Comparison of ENCODE assay signal across 15 cellular contexts in the genomic region with DNA sequence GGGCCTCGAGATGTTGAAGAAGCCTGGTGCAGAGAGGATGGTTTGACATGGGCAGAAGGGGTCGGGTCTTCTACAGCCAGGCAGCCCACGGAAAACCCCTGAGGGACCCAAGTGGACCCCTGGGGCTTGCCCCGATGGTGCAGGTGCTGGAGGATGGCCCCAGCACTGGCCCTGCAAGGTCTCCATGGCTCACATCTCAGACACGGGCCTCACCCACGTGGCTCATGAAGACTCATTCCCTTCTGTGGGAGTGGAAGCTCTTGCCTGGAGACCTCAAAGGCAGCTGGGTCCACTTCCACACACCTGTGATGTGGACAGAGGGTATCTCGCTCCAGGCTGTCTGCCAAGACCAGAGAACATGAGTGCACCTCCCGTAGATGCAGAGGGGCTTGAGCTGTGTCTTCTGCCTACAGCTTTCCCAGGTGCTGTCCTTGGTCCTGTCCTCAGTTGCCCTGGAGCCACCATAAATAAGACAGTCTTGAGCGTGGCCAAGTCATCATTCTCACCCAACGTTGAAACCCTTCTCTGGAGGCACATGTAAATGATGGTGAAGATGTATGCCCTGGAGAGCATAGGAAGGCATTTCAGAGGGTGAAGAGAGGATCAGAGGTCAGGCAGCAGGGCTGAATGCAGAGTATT.
DNase-seq lines count a peak whose midpoint lies in the region; ATAC-seq, FAIRE-seq and TF ChIP-seq lines count a peak whose summit lies in the region.
"Had no signal": no experiment of that assay in that cellular context is flagged by ENCODE, and none has a peak within 500 bp of the region (broad histone marks: within the 10 kb centered on the region; RNA-seq: fewer than 3 reads in every experiment).

No MANE protein-coding gene starts in this region.

- TF ChIP-seq POLR2A in GM12878 (IDR thresholded peaks at IDR 0.05; ENCODE audit: low read depth, low read length) = no peak

- H4K20me1 ChIP-seq in GM23338 (replicated peaks; ENCODE audit: insufficient read depth) (no peaks in the 10 kb centered on the region), GM12878 (ENCODE audit: control insufficient read depth, insufficient read depth) (no peaks in the 10 kb centered on the region), smooth muscle cell (ENCODE audit: low read depth) (no peaks in the 10 kb centered on the region)

- no peaks in the 10 kb centered on the region for H3K4me1 ChIP-seq in GM23338 (ENCODE audit: insufficient read depth)
- no peaks in the 10 kb centered on the region for H3K4me1 ChIP-seq in GM12878 (ENCODE audit: control insufficient read depth, insufficient read depth, low read length)
- no peaks in the 10 kb centered on the region for H3K4me1 ChIP-seq in smooth muscle cell (ENCODE audit: low read depth)

- no peak overlapping the region for H3K9ac ChIP-seq in GM12878 (ENCODE audit: control insufficient read depth, insufficient read depth, low read length)
- H3K9ac ChIP-seq in smooth muscle cell (ENCODE audit: low read depth) = no peak overlapping the region

- no peaks in the 10 kb centered on the region for H3K36me3 Mint-ChIP-seq in GM23338 (ENCODE audit: low read depth)
- no peaks in the 10 kb centered on the region for H3K36me3 Mint-ChIP-seq in activated T-cell treated with anti-CD3 and anti-CD28 coated beads, Interleukin-2, amount 50 U/mL, for 24 hours (ENCODE audit: low read depth)
- H3K36me3 Mint-ChIP-seq in stimulated activated memory B cell treated with anti-CD40 and anti-IgM and Interleukin-4, amounts not matched to agents 10 μg/mL and 1 μg/mL and 100 μg/mL, for 72 hours = no peaks in the 10 kb centered on the region

- TF ChIP-seq CTCF in GM23338 (conservative IDR thresholded peaks at IDR 0.05; ENCODE audit: low read depth in 2 of 2) (no peak), GM12878 (IDR thresholded peaks at IDR 0.05 in 2 of 3, conservative IDR thresholded peaks at IDR 0.05 in 1 of 3; ENCODE audit: control insufficient read depth in 2 of 3, extremely low read depth in 1 of 3, insufficient read depth in 1 of 3, low read depth in 3 of 3, low read length in 3 of 3) (no peak), smooth muscle cell (IDR thresholded peaks at IDR 0.05; ENCODE audit: borderline replicate concordance, insufficient read depth, poor library complexity, severe bottlenecking) (no peak)

- no peak overlapping the region for H3K27ac Mint-ChIP-seq in GM23338
- H3K27ac Mint-ChIP-seq in activated T-cell treated with anti-CD3 and anti-CD28 coated beads, Interleukin-2, amount 50 U/mL, for 24 hours = no peak overlapping the region
- H3K27ac Mint-ChIP-seq in stimulated activated memory B cell treated with anti-CD40 and anti-IgM and Interleukin-4, amounts not matched to agents 10 μg/mL and 1 μg/mL and 100 μg/mL, for 72 hours = no peak overlapping the region
- H3K27ac Mint-ChIP-seq: T-helper 1 cell treated with Interleukin-12 subunit alpha and Interleukin-12 subunit beta and Interleukin-4 antibody, amounts not matched to agents 30 μg/mL and 1 μg/mL, for 36 hours had no signal

- H3K9me3 ChIP-seq in GM12878 (replicated peaks; ENCODE audit: control insufficient read depth, insufficient read depth, low read length) (no peaks in the 10 kb centered on the region), smooth muscle cell (replicated peaks; ENCODE audit: low read depth) (no peaks in the 10 kb centered on the region)

- H3K36me3 ChIP-seq in GM23338 (ENCODE audit: insufficient read depth) = no peaks in the 10 kb centered on the region
- H3K36me3 ChIP-seq in GM12878 (ENCODE audit: control insufficient read depth in 2 of 2, insufficient read depth in 2 of 2, low read length in 1 of 2) = no peaks in the 10 kb centered on the region
- H3K36me3 ChIP-seq in smooth muscle cell (ENCODE audit: low read depth) = no peaks in the 10 kb centered on the region

- CTCF ChIA-PET in GM12878 (lab: Yijun Ruan, JAX) = no interaction called here

- H3K9me3 Mint-ChIP-seq in GM23338 = no peaks in the 10 kb centered on the region
- no peaks in the 10 kb centered on the region for H3K9me3 Mint-ChIP-seq in activated T-cell treated with anti-CD3 and anti-CD28 coated beads, Interleukin-2, amount 50 U/mL, for 24 hours
- H3K9me3 Mint-ChIP-seq in stimulated activated memory B cell treated with anti-CD40 and anti-IgM and Interleukin-4, amounts not matched to agents 10 μg/mL and 1 μg/mL and 100 μg/mL, for 72 hours = peaks cover 6% of the 10 kb centered on the region
- H3K9me3 Mint-ChIP-seq: T-helper 1 cell treated with Interleukin-12 subunit alpha and Interleukin-12 subunit beta and Interleukin-4 antibody, amounts not matched to agents 30 μg/mL and 1 μg/mL, for 36 hours had no signal

- SMC1A ChIA-PET in GM12878 (lab: Charles Lee; ENCODE audit: uncharacterized antibody, unreplicated experiment) = no interaction called here

- H3K4me3 ChIP-seq in GM23338 (no peak overlapping the region), GM12878 (no peak overlapping the region), smooth muscle cell (no peak overlapping the region)
- H3K4me3 ChIP-seq: SK-N-MC had no signal

- H2AFZ ChIP-seq in GM23338 (no peak overlapping the region), GM12878 (ENCODE audit: control insufficient read depth, low read depth, low read length) (no peak overlapping the region), smooth muscle cell (ENCODE audit: low read depth) (no peak overlapping the region)

- peaks cover 7% of the 10 kb centered on the region for H3K27me3 Mint-ChIP-seq in GM23338 (ENCODE audit: insufficient read depth, low read depth, poor library complexity)
- H3K27me3 Mint-ChIP-seq in activated T-cell treated with anti-CD3 and anti-CD28 coated beads, Interleukin-2, amount 50 U/mL, for 24 hours = no peaks in the 10 kb centered on the region
- no peaks in the 10 kb centered on the region for H3K27me3 Mint-ChIP-seq in stimulated activated memory B cell treated with anti-CD40 and anti-IgM and Interleukin-4, amounts not matched to agents 10 μg/mL and 1 μg/mL and 100 μg/mL, for 72 hours

- 17% methylated on average over 10 of the region's 10 CpGs for WGBS in GM12878 (ENCODE audit: insufficient coverage, insufficient replicate concordance, low lambda C conversion rate, missing lambda C conversion rate)
- 91% methylated on average over 10 of the region's 10 CpGs for WGBS in smooth muscle cell (ENCODE audit: low lambda C conversion rate)

- POLR2A ChIA-PET in GM12878 (lab: Charles Lee) = no interaction called here

- FAIRE-seq in GM12878 (lab: Jason Lieb, UNC) = no peak

- no peaks in the 10 kb centered on the region for H3K9me2 ChIP-seq in GM23338 (ENCODE audit: insufficient read depth)

- BruUV-seq in GM12878 (replicated peaks; lab: Mats Ljungman, UMichigan) = no TSS peak

- TF ChIP-seq EP300 in GM12878 (IDR thresholded peaks at IDR 0.05; ENCODE audit: borderline replicate concordance in 1 of 2, control insufficient read depth in 1 of 2, low read depth in 2 of 2, low read length in 2 of 2) = no peak

- no peak for TF ChIP-seq RAD21 in GM12878 (IDR thresholded peaks at IDR 0.05; ENCODE audit: insufficient read depth, low read depth, low read length)

- DNase-seq in GM23338 (ENCODE audit: low spot score) = no peak
- peak; percentile 4 for DNase-seq in NAMALWA (ENCODE audit: low spot score)
- no peak for DNase-seq in GM12878 (ENCODE audit: low read depth, low spot score)
- DNase-seq in posterior vena cava (ENCODE audit: low spot score) = peak; percentile 69
- no peak for DNase-seq in activated T-cell treated with anti-CD3 and anti-CD28 coated beads, Interleukin-2, amount 50 U/mL, for 24 hours
- DNase-seq in smooth muscle cell (lab: John Stamatoyannopoulos, UW; ENCODE audit: unreplicated experiment) = no peak
- DNase-seq: COR-L47, HCEC 1CT, NCI-H1417, NCI-H187 treated with DMSO at 0.1 percent for 48 hours, NCI-H526 treated with DMSO at 0.1 percent for 48 hours had no signal

- H3K4me2 ChIP-seq in GM23338 (no peak overlapping the region), GM12878 (ENCODE audit: control insufficient read depth, insufficient read depth) (no peak overlapping the region), smooth muscle cell (no peak overlapping the region)

- H3K4me3 Mint-ChIP-seq in GM23338 = no peak overlapping the region
- no peak overlapping the region for H3K4me3 Mint-ChIP-seq in activated T-cell treated with anti-CD3 and anti-CD28 coated beads, Interleukin-2, amount 50 U/mL, for 24 hours
- no peak overlapping the region for H3K4me3 Mint-ChIP-seq in stimulated activated memory B cell treated with anti-CD40 and anti-IgM and Interleukin-4, amounts not matched to agents 10 μg/mL and 1 μg/mL and 100 μg/mL, for 72 hours
- H3K4me3 Mint-ChIP-seq: T-helper 1 cell treated with Interleukin-12 subunit alpha and Interleukin-12 subunit beta and Interleukin-4 antibody, amounts not matched to agents 30 μg/mL and 1 μg/mL, for 36 hours had no signal

- no peak overlapping the region for H3K27ac ChIP-seq in GM23338 (ENCODE audit: low read depth)
- no peak overlapping the region for H3K27ac ChIP-seq in GM12878 (ENCODE audit: control insufficient read depth, insufficient read depth)
- H3K27ac ChIP-seq in smooth muscle cell (ENCODE audit: low read depth) = no peak overlapping the region
- H3K27ac ChIP-seq: SK-N-MC had no signal

- in situ Hi-C loops in GM12878 (cut with MboI) = no loop called here

- H3F3A ChIP-seq in GM23338 (replicated peaks; ENCODE audit: low read depth) (no peaks in the 10 kb centered on the region), smooth muscle cell (ENCODE audit: low read depth) (no peaks in the 10 kb centered on the region)

- RAD21 ChIA-PET in GM12878 (lab: Charles Lee; ENCODE audit: unreplicated experiment) = no interaction called here

- intact Hi-C loops in GM12878 (cut with micrococcal nuclease; ENCODE audit: unreplicated experiment) = no loop called here
- intact Hi-C loops in posterior vena cava (cut with DNase I) = no loop called here

- H3K27me3 ChIP-seq in GM23338 (ENCODE audit: insufficient read depth) (no peaks in the 10 kb centered on the region), GM12878 (replicated peaks in 1 of 2; ENCODE audit: control insufficient read depth in 2 of 2, insufficient read depth in 2 of 2, low read length in 1 of 2) (no peaks in the 10 kb centered on the region), smooth muscle cell (ENCODE audit: low read depth) (no peaks in the 10 kb centered on the region)

- no peaks in the 10 kb centered on the region; the same call in 2 of the 3 replicates for H3K4me1 Mint-ChIP-seq in GM23338
- H3K4me1 Mint-ChIP-seq in activated T-cell treated with anti-CD3 and anti-CD28 coated beads, Interleukin-2, amount 50 U/mL, for 24 hours (ENCODE audit: low read depth) = no peaks in the 10 kb centered on the region
- no peaks in the 10 kb centered on the region for H3K4me1 Mint-ChIP-seq in stimulated activated memory B cell treated with anti-CD40 and anti-IgM and Interleukin-4, amounts not matched to agents 10 μg/mL and 1 μg/mL and 100 μg/mL, for 72 hours

- no peaks in the 10 kb centered on the region for H3K79me2 ChIP-seq in GM23338 (replicated peaks; ENCODE audit: insufficient read depth)
- no peaks in the 10 kb centered on the region for H3K79me2 ChIP-seq in GM12878 (ENCODE audit: control insufficient read depth, insufficient read depth, low read length)
- H3K79me2 ChIP-seq in smooth muscle cell (ENCODE audit: low read depth) = no peaks in the 10 kb centered on the region

- ATAC-seq in GM23338 = no peak; the same call in 2 of the 3 replicates
- ATAC-seq in GM12878 = no peak
- ATAC-seq in stimulated activated memory B cell treated with anti-CD40 and anti-IgM and Interleukin-4, amounts not matched to agents 10 μg/mL and 1 μg/mL and 100 μg/mL, for 72 hours = no peak
- no peak for ATAC-seq in HG03469 (IDR thresholded peaks at IDR 0.05; ENCODE audit: unreplicated experiment)

Comparison
In these comparisons a context has a peak if more than half of its experiments do, and no peak if none do; other contexts are left out.
1. DNase-seq: peak in NAMALWA (single experiment) and posterior vena cava (single experiment); none in GM23338 (single experiment), GM12878 (single experiment), activated T-cell treated with anti-CD3 and anti-CD28 coated beads, Interleukin-2, amount 50 U/mL, for 24 hours (single experiment) and smooth muscle cell (single experiment).